ENCODE assay signal across 8 cellular contexts in the genomic region with DNA sequence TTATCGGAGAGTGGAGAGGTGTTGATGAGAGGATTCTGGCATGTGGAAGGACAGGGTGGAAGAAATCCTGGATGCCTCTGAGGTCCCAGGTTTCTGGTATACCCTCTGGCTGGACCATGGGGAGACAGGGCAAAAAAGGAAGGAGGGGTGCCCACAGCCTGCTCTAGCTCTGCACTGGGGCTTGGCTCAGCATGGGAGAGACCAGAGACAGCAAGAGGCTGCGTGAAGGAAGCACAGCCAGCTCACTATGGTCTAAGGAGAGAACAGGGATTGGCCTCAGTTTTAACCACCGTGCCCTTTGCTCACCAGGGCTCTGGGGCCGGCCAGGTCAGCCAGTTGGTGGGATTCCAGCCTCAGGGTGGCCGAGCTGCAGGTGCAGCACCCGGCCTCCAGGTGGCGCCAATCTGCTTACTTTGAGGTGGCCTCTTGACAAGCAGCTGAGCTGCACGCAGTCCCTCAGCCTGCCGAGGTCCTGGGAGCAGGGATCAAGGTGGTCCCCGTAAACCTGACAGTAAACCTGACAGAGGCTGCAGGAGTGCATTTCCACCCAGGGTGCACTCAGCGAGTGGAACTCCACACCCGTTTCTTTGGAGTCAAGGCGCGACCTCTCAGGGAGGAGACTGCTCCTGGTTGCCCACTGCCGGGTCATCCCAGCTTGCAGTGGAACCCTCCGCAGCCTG. TPM values are rescaled to one million over a fixed set of nuclear protein-coding genes. Genes with fewer than 3 reads are reported as not detected.
DNase-seq lines count a peak whose midpoint lies in the region; ATAC-seq and TF ChIP-seq lines count a peak whose summit lies in the region.

No MANE protein-coding gene starts in this region.

- H3K9me3 ChIP-seq in OCI-LY3 (ENCODE audit: insufficient read depth, low read length): no peaks in the 10 kb centered on the region

- no peaks in the 10 kb centered on the region for H4K20me1 ChIP-seq in OCI-LY3 (ENCODE audit: insufficient read depth, low read length)

- no peak overlapping the region for H3K27ac ChIP-seq in OCI-LY3 (ENCODE audit: low read length)

- peaks cover 5% of the 10 kb centered on the region for H3K4me1 ChIP-seq in OCI-LY3 (ENCODE audit: low read length)

- DNase-seq in HK-2 (ENCODE audit: unreplicated experiment) (peak; percentile 92), activated T-cell treated with anti-CD3 and anti-CD28 coated beads for 24 hours (ENCODE audit: low read depth) (peak; percentile 58), erythroblast (lab: John Stamatoyannopoulos, UW) (peak; percentile 68 to 81), natural killer cell (peak; percentile 64)
- peak; percentile 14 to 70 (median 46) for DNase-seq in stimulated activated naive CD4-positive, alpha-beta T cell (lab: John Stamatoyannopoulos, UW)

- TF ChIP-seq POLR2A in erythroblast (IDR thresholded peaks at IDR 0.05; ENCODE audit: low read length): no peak

- no peak overlapping the region for H3K4me3 Mint-ChIP-seq in natural killer cell

- no peaks in the 10 kb centered on the region for H3K79me2 ChIP-seq in OCI-LY3 (ENCODE audit: low read length)

- no peak overlapping the region for H3K27ac Mint-ChIP-seq in natural killer cell

- H3K9me3 Mint-ChIP-seq in natural killer cell: no peaks in the 10 kb centered on the region

- H3K36me3 ChIP-seq in OCI-LY3 (replicated peaks; ENCODE audit: low read depth, low read length): no peaks in the 10 kb centered on the region

- H3K4me3 ChIP-seq in GM12875 (ENCODE audit: low read depth, low read length) (no peak overlapping the region), OCI-LY3 (ENCODE audit: low read length) (no peak overlapping the region)

- no peak overlapping the region for H3K9ac ChIP-seq in OCI-LY3 (ENCODE audit: low read length)

- H3K4me2 ChIP-seq in OCI-LY3 (ENCODE audit: low read length): peak overlapping the region; percentile 48

- intact Hi-C loops in natural killer cell (cut with micrococcal nuclease): loop anchor here (2.0 kb wide), 2 partner anchors 299 to 495 kb away; no protein-coding TSS in a partner anchor

- peak; percentile 96 for TF ChIP-seq CTCF in GM12875 (IDR thresholded peaks at IDR 0.05; ENCODE audit: borderline replicate concordance, insufficient read depth, low read depth, low read length)
- peak; percentile 87 for TF ChIP-seq CTCF in OCI-LY3 (IDR thresholded peaks at IDR 0.05; ENCODE audit: low read depth, low read length)
- peak; percentile 93 for TF ChIP-seq CTCF in natural killer cell (IDR thresholded peaks at IDR 0.05)

- H3K36me3 Mint-ChIP-seq in natural killer cell: no peaks in the 10 kb centered on the region

- no peak overlapping the region for H2AFZ ChIP-seq in OCI-LY3 (ENCODE audit: low read depth, low read length)

- 0 out of 2 replicates have a peak, but pooled peaks cover 4% of the 10 kb centered on the region for H3K27me3 ChIP-seq in OCI-LY3 (ENCODE audit: low read depth, low read length)

- peak; percentile 77 to 87 (median 83) for ATAC-seq in natural killer cell
- ATAC-seq in GM19035 (IDR thresholded peaks at IDR 0.05; ENCODE audit: unreplicated experiment): no peak

- H3K4me1 Mint-ChIP-seq in natural killer cell: peaks cover 15 to 16% of the 10 kb centered on the region in 2 donors

- peaks cover 33 to 35% of the 10 kb centered on the region in 2 donors for H3K27me3 Mint-ChIP-seq in natural killer cell (ENCODE audit: low read depth in 2 of 2)

RNA-seq across cellular contexts. Expression of a gene that starts 25.0 kb away (rescaled TPM):
- 10 to 100 TPM; 45.6 to 59.3 (median 47.8) TPM for total RNA-seq in natural killer cell
